ENCODE assay signal across 8 cellular contexts in genomic region chr1:38586993-38587646, GRCh38.
DNase-seq lines count a peak whose midpoint lies in the region; ATAC-seq and TF ChIP-seq lines count a peak whose summit lies in the region.

No MANE protein-coding gene starts in this region.

- H3K27ac ChIP-seq in psoas muscle, result no peak overlapping the region

- intact Hi-C loops in psoas muscle (cut with DNase I), result loop anchor here in 1 of 2 donors (5.0 kb wide), 2 partner anchors 545 to 560 kb away; no protein-coding TSS in a partner anchor

- 43 to 51% (median 44%) methylated on average over 9 of the region's 9 CpGs for WGBS in psoas muscle, 3 donors

- no peaks in the 10 kb centered on the region for H3K4me1 ChIP-seq in psoas muscle

- peaks cover 9% of the 10 kb centered on the region for H3K4me1 Mint-ChIP-seq in activated T-cell treated with anti-CD3 and anti-CD28 coated beads, Interleukin-2, amount 50 U/mL, for 24 hours (ENCODE audit: low read depth)

- DNase-seq in NCI-H2081 (lab: John Stamatoyannopoulos, UW) (peak; percentile 16 to 20), NCI-H2081 treated with DMSO at 0.1 percent for 48 hours (lab: John Stamatoyannopoulos, UW) (no peak), NCI-H748 treated with DMSO at 0.1 percent for 48 hours (lab: John Stamatoyannopoulos, UW) (peak; percentile 4), foreskin melanocyte (peak; percentile 28), psoas muscle (peak; percentile 34 to 57), NCI-H146 treated with DMSO at 0.1 percent for 48 hours (lab: John Stamatoyannopoulos, UW; ENCODE audit: unreplicated experiment) (no peak)
- DNase-seq in activated T-cell treated with anti-CD3 and anti-CD28 coated beads, Interleukin-2, amount 50 U/mL, for 24 hours, result peak; percentile 73

- no peaks in the 10 kb centered on the region for H3K9me3 Mint-ChIP-seq in activated T-cell treated with anti-CD3 and anti-CD28 coated beads, Interleukin-2, amount 50 U/mL, for 24 hours

- H3K27me3 ChIP-seq in psoas muscle (ENCODE audit: insufficient read depth in 3 of 3, low read length in 2 of 3), result peaks cover 0 to 3% (median 0%) of the 10 kb centered on the region in 3 donors

- no peaks in the 10 kb centered on the region for H3K36me3 Mint-ChIP-seq in activated T-cell treated with anti-CD3 and anti-CD28 coated beads, Interleukin-2, amount 50 U/mL, for 24 hours (ENCODE audit: low read depth)

- H3K27me3 Mint-ChIP-seq in activated T-cell treated with anti-CD3 and anti-CD28 coated beads, Interleukin-2, amount 50 U/mL, for 24 hours, result peaks cover 3% of the 10 kb centered on the region

- peak; percentile 73 for TF ChIP-seq CTCF in psoas muscle (IDR thresholded peaks at IDR 0.05)

- no peak overlapping the region for H3K27ac Mint-ChIP-seq in activated T-cell treated with anti-CD3 and anti-CD28 coated beads, Interleukin-2, amount 50 U/mL, for 24 hours

- no peaks in the 10 kb centered on the region for H3K9me3 ChIP-seq in psoas muscle

- H3K4me3 Mint-ChIP-seq in activated T-cell treated with anti-CD3 and anti-CD28 coated beads, Interleukin-2, amount 50 U/mL, for 24 hours, result no peak overlapping the region

- H3K4me3 ChIP-seq in psoas muscle, result no peak overlapping the region

- ATAC-seq in psoas muscle, result peak; percentile 59 to 70 (median 64)
- ATAC-seq in HG03039 (IDR thresholded peaks at IDR 0.05; ENCODE audit: unreplicated experiment), result no peak

- H3K36me3 ChIP-seq in psoas muscle (ENCODE audit: insufficient read depth in 1 of 2, low read depth in 1 of 2), result no peaks in the 10 kb centered on the region

Comparison
In these comparisons a context has a peak if more than half of its experiments do, and no peak if none do; other contexts are left out.
1. DNase-seq: peak in NCI-H2081 (2 of 2), NCI-H748 treated with DMSO at 0.1 percent for 48 hours (single experiment), activated T-cell treated with anti-CD3 and anti-CD28 coated beads, Interleukin-2, amount 50 U/mL, for 24 hours (single experiment), foreskin melanocyte (single experiment) and psoas muscle (2 of 2); none in NCI-H2081 treated with DMSO at 0.1 percent for 48 hours (single experiment) and NCI-H146 treated with DMSO at 0.1 percent for 48 hours (single experiment).